13 cellular contexts compared by ENCODE assay signal in the genomic region with DNA sequence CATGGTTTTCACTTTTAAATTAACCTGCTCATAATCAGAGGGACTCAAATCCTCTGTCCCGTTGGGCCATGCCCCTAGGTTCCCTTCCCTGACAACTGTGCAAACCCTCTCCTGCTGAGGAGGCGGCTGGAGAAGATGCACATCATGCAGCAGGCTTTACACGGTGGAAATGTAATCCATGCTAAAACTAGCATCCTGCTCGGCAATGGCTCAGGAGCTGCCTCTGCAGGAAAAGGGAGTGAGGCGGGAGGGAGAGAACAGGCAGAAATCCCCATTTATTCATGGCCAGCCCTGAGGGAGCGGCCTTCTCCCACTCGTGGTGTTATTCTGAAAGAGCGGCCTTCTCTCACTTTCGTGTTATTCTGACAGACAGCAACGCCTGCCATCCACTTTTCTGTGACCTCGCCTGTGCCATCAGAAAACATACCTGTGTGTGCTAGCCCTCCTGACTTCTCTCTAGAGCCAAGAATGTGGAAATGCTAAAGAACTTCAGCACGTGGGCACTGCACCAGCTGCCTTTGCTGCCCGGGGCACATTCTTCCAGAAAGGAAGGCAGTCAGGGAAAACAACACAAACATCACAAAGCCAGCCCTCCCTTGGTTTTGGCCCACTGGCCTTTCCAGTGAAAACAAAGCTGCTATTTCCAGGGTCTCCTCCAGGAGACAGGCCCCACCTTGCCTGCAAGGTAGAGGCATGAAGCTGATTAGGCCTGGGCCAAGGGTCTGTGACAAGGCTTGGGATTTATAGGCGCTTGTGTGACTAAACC.
DNase-seq lines count a peak whose midpoint lies in the region; ATAC-seq, FAIRE-seq and TF ChIP-seq lines count a peak whose summit lies in the region.
"Had no signal": no experiment of that assay in that cellular context is flagged by ENCODE, and none has a peak within 500 bp of the region (broad histone marks: within the 10 kb centered on the region; RNA-seq: fewer than 3 reads in every experiment).

No MANE protein-coding gene starts in this region.

- ATAC-seq in GM21423 (IDR thresholded peaks at IDR 0.05; ENCODE audit: unreplicated experiment): no peak
- no peak for ATAC-seq in mucosa of descending colon
- ATAC-seq: activated CD8-positive, alpha-beta T cell treated with anti-CD3 and anti-CD28 coated beads, Interleukin-2, amount 10 ng/mL, durations not matched to agents 7 days and 5 days had no signal

- no peak overlapping the region for H2BK120ac ChIP-seq in H9 (ENCODE audit: low read depth, low read length, poor library complexity, severe bottlenecking)

- peak; percentile 37; the same call in 2 of the 3 replicates for TF ChIP-seq CTCF in H9 (conservative IDR thresholded peaks at IDR 0.05)
- TF ChIP-seq CTCF in bronchial epithelial cell (IDR thresholded peaks at IDR 0.05; ENCODE audit: insufficient read depth, low read length, severe bottlenecking): no peak
- peak; percentile 36 for TF ChIP-seq CTCF in retinal pigment epithelial cell (conservative IDR thresholded peaks at IDR 0.05; ENCODE audit: low read depth, low read length)
- no peak for TF ChIP-seq CTCF in mucosa of descending colon (IDR thresholded peaks at IDR 0.05)

- no peak overlapping the region for H3K27ac ChIP-seq in H9 (ENCODE audit: insufficient read length, low read depth, low read length)
- H3K27ac ChIP-seq: parathyroid adenoma had no signal

- peaks cover 3% of the 10 kb centered on the region for H4K20me1 ChIP-seq in H9 (ENCODE audit: control insufficient read depth, insufficient read depth, insufficient read length)

- H2AFZ ChIP-seq in H9 (ENCODE audit: low read length): no peak overlapping the region
- H2AFZ ChIP-seq: parathyroid adenoma had no signal

- no peak overlapping the region for H4K91ac ChIP-seq in H9 (ENCODE audit: insufficient read length, low read depth, low read length)

- H3K4ac ChIP-seq in H9 (ENCODE audit: low read depth, low read length): no peak overlapping the region

- no peaks in the 10 kb centered on the region for H3K27me3 ChIP-seq in H9 (ENCODE audit: insufficient read depth, low read length)
- H3K27me3 ChIP-seq in bronchial epithelial cell (ENCODE audit: control insufficient read depth, insufficient read depth, low read length): no peaks in the 10 kb centered on the region

- no peak overlapping the region for H3K23ac ChIP-seq in H9 (ENCODE audit: insufficient read length, low read depth, low read length)

- DNase-seq in H9 (peak; percentile 52), bronchial epithelial cell (ENCODE audit: low read depth) (peak; percentile 29), iPS-NIHi11 (ENCODE audit: low spot score) (peak; percentile 53), retinal pigment epithelial cell (ENCODE audit: low read depth) (peak; percentile 25), SKM-1 (lab: John Stamatoyannopoulos, UW; ENCODE audit: unreplicated experiment) (no peak), HuH-7.5 (ENCODE audit: low spot score) (no peak), mucosa of descending colon (no peak)
- DNase-seq: activated CD8-positive, alpha-beta T cell treated with anti-CD3 and anti-CD28 coated beads, Interleukin-2, amount 10 ng/mL, durations not matched to agents 7 days and 5 days; NCI-H1436 had no signal

- H2AK5ac ChIP-seq in H9 (ENCODE audit: insufficient read length, low read length): no peak overlapping the region

- no peak overlapping the region for H3K9ac ChIP-seq in H9 (ENCODE audit: extremely low read depth, insufficient read length, low read length)
- H3K9ac ChIP-seq: parathyroid adenoma had no signal

- intact Hi-C loops in mucosa of descending colon (cut with DNase I, micrococcal nuclease): loop anchor here in 1 of 2 donors (10.0 kb wide), 1 partner anchor 238 kb away; the partner anchor contains the start of gene PEX26

- H3K23me2 ChIP-seq in H9 (ENCODE audit: insufficient read length, low read depth, low read length, poor library complexity, severe bottlenecking): no peaks in the 10 kb centered on the region

- H3K27me3 Mint-ChIP-seq in H9 (ENCODE audit: low read depth): no peaks in the 10 kb centered on the region; the same call in 1 of the 2 replicates
- H3K27me3 Mint-ChIP-seq: activated naive CD4-positive, alpha-beta T cell treated with anti-CD3 and anti-CD28 coated beads, Interleukin-2, amount 50 U/mL, for 24 hours; B cell had no signal

- H2BK5ac ChIP-seq in H9 (ENCODE audit: insufficient read length, low read length): no peak overlapping the region

- no peak overlapping the region for H3K4me3 Mint-ChIP-seq in H9
- H3K4me3 Mint-ChIP-seq: activated CD8-positive, alpha-beta T cell treated with anti-CD3 and anti-CD28 coated beads, Interleukin-2, amount 10 ng/mL, durations not matched to agents 7 days and 5 days; activated naive CD4-positive, alpha-beta T cell treated with anti-CD3 and anti-CD28 coated beads, Interleukin-2, amount 50 U/mL, for 24 hours; B cell had no signal

- FAIRE-seq in bronchial epithelial cell (lab: Jason Lieb, UNC): no peak

- no peak overlapping the region for H3K4me3 ChIP-seq in bronchial epithelial cell (ENCODE audit: low read depth, low read length)
- H3K4me3 ChIP-seq in retinal pigment epithelial cell (ENCODE audit: low read length): no peak overlapping the region
- no peak overlapping the region for H3K4me3 ChIP-seq in mucosa of descending colon

- no peak overlapping the region for H3K4me2 ChIP-seq in H9 (ENCODE audit: insufficient read depth, insufficient read length, low read length)

- H3K14ac ChIP-seq in H9 (ENCODE audit: insufficient read depth, low read length): no peak overlapping the region; the same call in 1 of the 2 replicates

- WGBS in H9 (ENCODE audit: extremely low coverage, insufficient read length, low lambda C conversion rate): no CpG with 5 or more reads among the region's 14 CpGs

- H3K79me2 ChIP-seq in H9 (ENCODE audit: insufficient read depth, low read length): no peaks in the 10 kb centered on the region
- H3K79me2 ChIP-seq: parathyroid adenoma had no signal

- no peaks in the 10 kb centered on the region for H3K9me3 ChIP-seq in H9 (ENCODE audit: control insufficient read depth, low read depth, low read length)
- H3K9me3 ChIP-seq in mucosa of descending colon: no peaks in the 10 kb centered on the region

- no peaks in the 10 kb centered on the region for H3K9me3 Mint-ChIP-seq in H9
- H3K9me3 Mint-ChIP-seq: activated naive CD4-positive, alpha-beta T cell treated with anti-CD3 and anti-CD28 coated beads, Interleukin-2, amount 50 U/mL, for 24 hours had no signal

- no peak overlapping the region for H4K8ac ChIP-seq in H9 (replicated peaks; ENCODE audit: insufficient read length, low read depth, low read length)

- H3K27ac Mint-ChIP-seq in H9: peak overlapping the region; percentile 55 to 88 (median 69); a peak in 4 of 7 replicates
- H3K27ac Mint-ChIP-seq: activated CD8-positive, alpha-beta T cell treated with anti-CD3 and anti-CD28 coated beads, Interleukin-2, amount 10 ng/mL, durations not matched to agents 7 days and 5 days; activated naive CD4-positive, alpha-beta T cell treated with anti-CD3 and anti-CD28 coated beads, Interleukin-2, amount 50 U/mL, for 24 hours; B cell had no signal

- H3K36me3 ChIP-seq in bronchial epithelial cell (ENCODE audit: control insufficient read depth, insufficient read depth, low read length) (peaks cover 18% of the 10 kb centered on the region), mucosa of descending colon (ENCODE audit: low read depth) (no peaks in the 10 kb centered on the region)

- peaks cover 6 to 18% (median 15%) of the 10 kb centered on the region in 3 experiments; a peak in 5 of 7 replicates for H3K36me3 Mint-ChIP-seq in H9 (ENCODE audit: insufficient read depth in 1 of 3, low read depth in 3 of 3)
- H3K36me3 Mint-ChIP-seq: activated naive CD4-positive, alpha-beta T cell treated with anti-CD3 and anti-CD28 coated beads, Interleukin-2, amount 50 U/mL, for 24 hours had no signal

- no peak overlapping the region for H4K5ac ChIP-seq in H9 (ENCODE audit: insufficient read length, low read depth, low read length)

- H3K79me1 ChIP-seq in H9 (ENCODE audit: insufficient read depth, low read depth, low read length, poor library complexity, severe bottlenecking): no peaks in the 10 kb centered on the region

- H2BK20ac ChIP-seq in H9 (ENCODE audit: low read depth, low read length, poor library complexity, severe bottlenecking): no peak overlapping the region

- H3K56ac ChIP-seq in H9 (ENCODE audit: insufficient read length, low read depth, low read length): no peak overlapping the region

- no peak overlapping the region for H2BK12ac ChIP-seq in H9 (ENCODE audit: insufficient read length, low read depth, low read length)

- peaks cover 3 to 5% of the 10 kb centered on the region in 2 experiments for H3K4me1 Mint-ChIP-seq in H9
- H3K4me1 Mint-ChIP-seq: activated naive CD4-positive, alpha-beta T cell treated with anti-CD3 and anti-CD28 coated beads, Interleukin-2, amount 50 U/mL, for 24 hours; B cell had no signal

- no peak overlapping the region for H2BK15ac ChIP-seq in H9 (ENCODE audit: low read depth, low read length)

- H3T11ph ChIP-seq in H9 (ENCODE audit: low read length): no peak overlapping the region

- H3K18ac ChIP-seq in H9 (ENCODE audit: insufficient read length, low read depth, low read length): no peak overlapping the region

- H3K4me1 ChIP-seq in H9 (ENCODE audit: insufficient read depth, low read length) (no peaks in the 10 kb centered on the region), mucosa of descending colon (ENCODE audit: low read depth) (peaks cover 12% of the 10 kb centered on the region)
- H3K4me1 ChIP-seq: parathyroid adenoma had no signal

Comparison
In these comparisons a context has a peak if more than half of its experiments do, and no peak if none do; other contexts are left out.
1. DNase-seq: peak in H9 (single experiment), bronchial epithelial cell (single experiment), iPS-NIHi11 (single experiment) and retinal pigment epithelial cell (single experiment); none in SKM-1 (single experiment), HuH-7.5 (single experiment) and mucosa of descending colon (0 of 3).
2. CTCF ChIP-seq: peak in H9 (single experiment) and retinal pigment epithelial cell (single experiment); none in bronchial epithelial cell (single experiment) and mucosa of descending colon (single experiment).